In the genomic region with DNA sequence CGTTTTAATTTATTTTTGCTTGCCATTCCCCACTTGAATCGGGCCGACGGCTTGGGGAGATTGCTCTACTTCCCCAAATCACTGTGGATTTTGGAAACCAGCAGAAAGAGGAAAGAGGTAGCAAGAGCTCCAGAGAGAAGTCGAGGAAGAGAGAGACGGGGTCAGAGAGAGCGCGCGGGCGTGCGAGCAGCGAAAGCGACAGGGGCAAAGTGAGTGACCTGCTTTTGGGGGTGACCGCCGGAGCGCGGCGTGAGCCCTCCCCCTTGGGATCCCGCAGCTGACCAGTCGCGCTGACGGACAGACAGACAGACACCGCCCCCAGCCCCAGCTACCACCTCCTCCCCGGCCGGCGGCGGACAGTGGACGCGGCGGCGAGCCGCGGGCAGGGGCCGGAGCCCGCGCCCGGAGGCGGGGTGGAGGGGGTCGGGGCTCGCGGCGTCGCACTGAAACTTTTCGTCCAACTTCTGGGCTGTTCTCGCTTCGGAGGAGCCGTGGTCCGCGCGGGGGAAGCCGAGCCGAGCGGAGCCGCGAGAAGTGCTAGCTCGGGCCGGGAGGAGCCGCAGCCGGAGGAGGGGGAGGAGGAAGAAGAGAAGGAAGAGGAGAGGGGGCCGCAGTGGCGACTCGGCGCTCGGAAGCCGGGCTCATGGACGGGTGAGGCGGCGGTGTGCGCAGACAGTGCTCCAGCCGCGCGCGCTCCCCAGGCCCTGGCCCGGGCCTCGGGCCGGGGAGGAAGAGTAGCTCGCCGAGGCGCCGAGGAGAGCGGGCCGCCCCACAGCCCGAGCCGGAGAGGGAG, we compare ENCODE assay signal across 1 cellular context.
A peak's percentile ranks its signal among the peaks of the same experiment; 100 is the strongest.
TF ChIP-seq lines count a peak whose summit lies in the region.

No MANE protein-coding gene starts in this region.

TF ChIP-seq in endothelial cell of umbilical vein, 7 proteins besides CTCF, POLR2A, EP300 and RAD21:
- TF ChIP-seq EZH2 (IDR thresholded peaks at IDR 0.05; ENCODE audit: borderline replicate concordance, low read depth, low read length, severe bottlenecking) (no peak), JUN (IDR thresholded peaks at IDR 0.05; ENCODE audit: borderline replicate concordance, insufficient read depth, insufficient read length, low read depth) (no peak), FOS (IDR thresholded peaks at IDR 0.05; ENCODE audit: borderline replicate concordance, insufficient read depth, low read length) (no peak), POLR2AphosphoS5 (IDR thresholded peaks at IDR 0.05; ENCODE audit: insufficient read depth, low read depth, low read length) (peak; percentile 22)
- TF ChIP-seq, protein P1, sequence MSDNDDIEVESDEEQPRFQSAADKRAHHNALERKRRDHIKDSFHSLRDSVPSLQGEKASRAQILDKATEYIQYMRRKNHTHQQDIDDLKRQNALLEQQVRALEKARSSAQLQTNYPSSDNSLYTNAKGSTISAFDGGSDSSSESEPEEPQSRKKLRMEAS (IDR thresholded peaks at IDR 0.05; ENCODE audit: insufficient read depth, insufficient read length): no peak
TF ChIP-seq in endothelial cell of umbilical vein: peak in this region for 1.
